In genomic region chr10:110681023-110681681, GRCh38 we compare ENCODE assay signal across 1 cellular context.
TF ChIP-seq lines count a peak whose summit lies in the region.

No MANE protein-coding gene starts in this region.

TF ChIP-seq in endothelial cell of umbilical vein, 7 proteins besides CTCF, POLR2A, EP300 and RAD21 (continued from another document):
- TF ChIP-seq FOS (IDR thresholded peaks at IDR 0.05; ENCODE audit: borderline replicate concordance, insufficient read depth, low read length): no peak
